Comparison of ENCODE assay signal across 29 cellular contexts in the genomic region with DNA sequence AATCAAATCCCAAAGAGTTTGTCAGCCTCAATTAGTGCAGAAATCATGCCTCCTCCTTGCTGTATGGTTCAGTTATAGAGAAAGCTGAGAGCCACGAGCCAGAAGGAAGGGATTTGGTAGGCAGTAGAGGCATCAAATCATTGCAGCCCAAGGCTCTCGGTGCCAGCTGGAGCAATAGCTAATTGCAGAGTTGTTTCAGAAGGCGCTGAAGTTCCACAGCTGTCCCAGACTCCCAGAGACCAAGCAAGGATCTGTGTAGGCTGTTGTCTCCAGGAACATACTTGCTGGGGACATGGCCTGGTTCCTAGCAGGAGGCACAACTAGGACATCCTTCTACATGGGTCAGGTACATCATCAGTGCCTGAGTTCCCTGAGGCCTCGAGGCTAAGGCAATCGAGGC.
"Had no signal": no experiment of that assay in that cellular context is flagged by ENCODE, and none has a peak within 500 bp of the region (broad histone marks: within the 10 kb centered on the region; RNA-seq: fewer than 3 reads in every experiment).

No MANE protein-coding gene starts in this region.

- H3K27ac ChIP-seq: adrenal gland, body of pancreas, colonic mucosa, WERI-Rb-1 had no signal

- H3K36me3 ChIP-seq: adrenal gland, colonic mucosa, WERI-Rb-1 had no signal

- ATAC-seq: activated CD4-positive, CD25-positive, alpha-beta regulatory T cell treated with anti-CD3 and anti-CD28 coated beads, Interleukin-2, amount 50 U/mL, for 24 hours; activated CD8-positive, alpha-beta memory T cell treated with anti-CD3 and anti-CD28 coated beads, Interleukin-2, amount 10 ng/mL, durations not matched to agents 7 days and 5 days; activated CD8-positive, alpha-beta T cell treated with anti-CD3 and anti-CD28 coated beads, Interleukin-2, amount 10 ng/mL, durations not matched to agents 7 days and 5 days; activated naive CD8-positive, alpha-beta T cell treated with anti-CD3 and anti-CD28 coated beads, Interleukin-2, amount 50 U/mL, for 24 hours; body of pancreas; esophagus mucosa; T-helper 17 cell had no signal

- H3K4me3 ChIP-seq: adrenal gland, body of pancreas, colonic mucosa had no signal

- H3K9me3 ChIP-seq: adrenal gland, body of pancreas, colonic mucosa had no signal

- H3K27me3 ChIP-seq: body of pancreas, colonic mucosa had no signal

- DNase-seq: activated B cell treated with CpG ODN at 0.5 μM for 24 hours; activated CD4-positive, alpha-beta memory T cell treated with anti-CD3 and anti-CD28 coated beads for 36 hours; activated CD4-positive, alpha-beta T cell treated with anti-CD3 and anti-CD28 coated beads for 48 hours; activated CD4-positive, alpha-beta T cell treated with anti-CD3 and anti-CD28 coated beads, Interleukin-2, amount 50 U/mL, for 1 hour; activated CD8-positive, alpha-beta memory T cell treated with anti-CD3 and anti-CD28 coated beads, Interleukin-2, amount 10 ng/mL, durations not matched to agents 7 days and 5 days; activated CD8-positive, alpha-beta memory T cell treated with anti-CD3 and anti-CD28 coated beads, Interleukin-2, amount 50 U/mL, for 4 hours; activated CD8-positive, alpha-beta T cell treated with anti-CD3 and anti-CD28 coated beads, Interleukin-2, amount 10 ng/mL, durations not matched to agents 7 days and 5 days; activated effector memory CD4-positive, alpha-beta T cell treated with anti-CD3 and anti-CD28 coated beads, Interleukin-2, amount 50 U/mL, for 16 hours; activated naive CD4-positive, alpha-beta T cell treated with anti-CD3 and anti-CD28 coated beads for 36 hours; activated naive CD8-positive, alpha-beta T cell treated with anti-CD3 and anti-CD28 coated beads for 36 hours; activated naive CD8-positive, alpha-beta T cell treated with anti-CD3 and anti-CD28 coated beads, Interleukin-2, amount 50 U/mL, for 24 hours; activated T-cell treated with anti-CD3 and anti-CD28 coated beads, Interleukin-2, amount 50 U/mL, for 1 hour; activated T-cell treated with anti-CD3 and anti-CD28 coated beads, Interleukin-2, amount 50 U/mL, for 48 hours; adrenal gland; aorta; body of pancreas; caudate nucleus; cerebellar nuclear complex; colonic mucosa; effector memory CD4-positive, alpha-beta T cell; endodermal cell; foreskin fibroblast; head of caudate nucleus; T-helper 1 cell; T-helper 17 cell; T1000; WERI-Rb-1 had no signal

- H3K4me1 ChIP-seq: adrenal gland, body of pancreas, colonic mucosa had no signal
